11 cellular contexts compared by ENCODE assay signal in genomic region chr17:42340691-42341127, GRCh38. TPM values are rescaled to one million over a fixed set of nuclear protein-coding genes. Genes with fewer than 3 reads are reported as not detected.
A peak's percentile ranks its signal among the peaks of the same experiment; 100 is the strongest.
DNase-seq lines count a peak whose midpoint lies in the region; ATAC-seq and TF ChIP-seq lines count a peak whose summit lies in the region.
"Had no signal": no experiment of that assay in that cellular context is flagged by ENCODE, and none has a peak within 500 bp of the region (broad histone marks: within the 10 kb centered on the region; RNA-seq: fewer than 3 reads in every experiment).

No MANE protein-coding gene starts in this region.

- H3K4me3 Mint-ChIP-seq in central memory CD8-positive, alpha-beta T cell, result no peak overlapping the region
- peak overlapping the region in 1 of 2 donors; percentile 7 for H3K4me3 Mint-ChIP-seq in stimulated activated naive B cell treated with anti-CD40 and anti-IgM and Interleukin-4, amounts not matched to agents 10 μg/mL and 1 μg/mL and 100 μg/mL, for 72 hours

- peaks cover 63% of the 10 kb centered on the region for H3K36me3 Mint-ChIP-seq in central memory CD8-positive, alpha-beta T cell (ENCODE audit: insufficient read depth)
- peaks cover 48 to 57% of the 10 kb centered on the region in 2 donors for H3K36me3 Mint-ChIP-seq in stimulated activated naive B cell treated with anti-CD40 and anti-IgM and Interleukin-4, amounts not matched to agents 10 μg/mL and 1 μg/mL and 100 μg/mL, for 72 hours

- TF ChIP-seq EP300 in tibial nerve (IDR thresholded peaks at IDR 0.05), result no peak

- no peaks in the 10 kb centered on the region for H3K9me3 Mint-ChIP-seq in central memory CD8-positive, alpha-beta T cell
- H3K9me3 Mint-ChIP-seq in stimulated activated naive B cell treated with anti-CD40 and anti-IgM and Interleukin-4, amounts not matched to agents 10 μg/mL and 1 μg/mL and 100 μg/mL, for 72 hours, result no peaks in the 10 kb centered on the region

- H3K36me3 ChIP-seq in right atrium auricular region (peaks cover 95% of the 10 kb centered on the region), tibial nerve (peaks cover 2 to 94% (median 5%) of the 10 kb centered on the region in 3 donors)

- H3K4me1 ChIP-seq in right atrium auricular region, result peaks cover 0 to 14% of the 10 kb centered on the region in 2 donors
- peaks cover 0 to 10% (median 0%) of the 10 kb centered on the region in 4 donors for H3K4me1 ChIP-seq in tibial nerve
- H3K4me1 ChIP-seq: suprapubic skin had no signal

- intact Hi-C loops in Right ventricle myocardium superior (cut with DNase I), result no loop called here

- TF ChIP-seq POLR2A in tibial nerve (IDR thresholded peaks at IDR 0.05), result no peak

- peaks cover 40% of the 10 kb centered on the region for H3K4me1 Mint-ChIP-seq in central memory CD8-positive, alpha-beta T cell
- peaks cover 20 to 26% of the 10 kb centered on the region in 2 donors for H3K4me1 Mint-ChIP-seq in stimulated activated naive B cell treated with anti-CD40 and anti-IgM and Interleukin-4, amounts not matched to agents 10 μg/mL and 1 μg/mL and 100 μg/mL, for 72 hours

- ATAC-seq in Right ventricle myocardium superior (ENCODE audit: poor library complexity), result peak; percentile 11
- peak; percentile 22 for ATAC-seq in central memory CD8-positive, alpha-beta T cell (replicated peaks; ENCODE audit: extremely low read depth, poor library complexity, severe bottlenecking)
- peak; percentile 74 to 79 for ATAC-seq in stimulated activated naive B cell treated with anti-CD40 and anti-IgM and Interleukin-4, amounts not matched to agents 10 μg/mL and 1 μg/mL and 100 μg/mL, for 72 hours (replicated peaks)

- TF ChIP-seq CTCF in right atrium auricular region (IDR thresholded peaks at IDR 0.05) (no peak), tibial nerve (IDR thresholded peaks at IDR 0.05) (no peak)

- no peaks in the 10 kb centered on the region for H3K9me3 ChIP-seq in right atrium auricular region
- H3K9me3 ChIP-seq in tibial nerve, result no peaks in the 10 kb centered on the region
- H3K9me3 ChIP-seq: suprapubic skin had no signal

- H3K27me3 ChIP-seq in right atrium auricular region (no peaks in the 10 kb centered on the region), tibial nerve (no peaks in the 10 kb centered on the region)
- H3K27me3 ChIP-seq: suprapubic skin had no signal

- no peak overlapping the region for H3K4me3 ChIP-seq in right atrium auricular region
- H3K4me3 ChIP-seq in tibial nerve, result no peak overlapping the region
- H3K4me3 ChIP-seq: suprapubic skin had no signal

- peak overlapping the region; percentile 15 for H3K27ac Mint-ChIP-seq in central memory CD8-positive, alpha-beta T cell (ENCODE audit: low read depth)
- peak overlapping the region; percentile 68 for H3K27ac Mint-ChIP-seq in stimulated activated naive B cell treated with anti-CD40 and anti-IgM and Interleukin-4, amounts not matched to agents 10 μg/mL and 1 μg/mL and 100 μg/mL, for 72 hours

- H3K27ac ChIP-seq in right atrium auricular region, result no peak overlapping the region
- peak overlapping the region in 2 of 4 donors; percentile 0 to 1 for H3K27ac ChIP-seq in tibial nerve
- H3K27ac ChIP-seq: suprapubic skin had no signal

- DNase-seq in Right ventricle myocardium superior (no peak), right atrium auricular region (ENCODE audit: low spot score) (no peak), NK-92 (lab: John Stamatoyannopoulos, UW; ENCODE audit: unreplicated experiment) (no peak), tibial nerve (ENCODE audit: low spot score in 2 of 2) (no peak), NCI-H510A (lab: John Stamatoyannopoulos, UW) (no peak)
- peak; percentile 50 to 63 for DNase-seq in activated CD4-positive, alpha-beta T cell treated with anti-CD3 and anti-CD28 coated beads, Interleukin-2, amount 50 U/mL, for 48 hours
- no peak for DNase-seq in central memory CD8-positive, alpha-beta T cell (ENCODE audit: low spot score in 2 of 2)
- DNase-seq in stimulated activated naive B cell treated with anti-CD40 and anti-IgM and Interleukin-4, amounts not matched to agents 10 μg/mL and 1 μg/mL and 100 μg/mL, for 72 hours, result no peak
- DNase-seq: DMS79 treated with DMSO at 0.1 percent for 48 hours, NCI-H1105 had no signal

- H3K27me3 Mint-ChIP-seq in central memory CD8-positive, alpha-beta T cell, result no peaks in the 10 kb centered on the region
- H3K27me3 Mint-ChIP-seq in stimulated activated naive B cell treated with anti-CD40 and anti-IgM and Interleukin-4, amounts not matched to agents 10 μg/mL and 1 μg/mL and 100 μg/mL, for 72 hours, result no peaks in the 10 kb centered on the region

RNA-seq across cellular contexts. Expression of gene STAT3, which starts 47.5 kb away (rescaled TPM):
- 127 TPM for total RNA-seq in Right ventricle myocardium superior
- total RNA-seq in right atrium auricular region, result 100 to 1,000 TPM; 105 to 150 TPM
- 100 to 1,000 TPM; 133 to 322 (median 188) TPM for total RNA-seq in tibial nerve

RNA-seq across cellular contexts. Expression of gene STAT5A, which starts 52.4 kb away (rescaled TPM):
- total RNA-seq in Right ventricle myocardium superior (14.9 TPM), right atrium auricular region (10 to 100 TPM; 16.9 to 51.2 TPM), tibial nerve (100 to 1,000 TPM in 3 of 4 donors, 10 to 100 TPM in 1; 95.2 to 150 (median 127) TPM)

Comparison
In these comparisons a context has a peak if more than half of its experiments do, and no peak if none do; other contexts are left out.
1. ATAC-seq: peak in every context shown above with its lines; median percentile 76 in stimulated activated naive B cell treated with anti-CD40 and anti-IgM and Interleukin-4, amounts not matched to agents 10 μg/mL and 1 μg/mL and 100 μg/mL, for 72 hours; 22 in central memory CD8-positive, alpha-beta T cell; 11 in Right ventricle myocardium superior.
2. DNase-seq: peak in activated CD4-positive, alpha-beta T cell treated with anti-CD3 and anti-CD28 coated beads, Interleukin-2, amount 50 U/mL, for 48 hours (2 of 2); none in Right ventricle myocardium superior (single experiment), right atrium auricular region (single experiment), central memory CD8-positive, alpha-beta T cell (0 of 2), stimulated activated naive B cell treated with anti-CD40 and anti-IgM and Interleukin-4, amounts not matched to agents 10 μg/mL and 1 μg/mL and 100 μg/mL, for 72 hours (single experiment), NK-92 (single experiment), tibial nerve (0 of 2) and NCI-H510A (single experiment).